In the genomic region with DNA sequence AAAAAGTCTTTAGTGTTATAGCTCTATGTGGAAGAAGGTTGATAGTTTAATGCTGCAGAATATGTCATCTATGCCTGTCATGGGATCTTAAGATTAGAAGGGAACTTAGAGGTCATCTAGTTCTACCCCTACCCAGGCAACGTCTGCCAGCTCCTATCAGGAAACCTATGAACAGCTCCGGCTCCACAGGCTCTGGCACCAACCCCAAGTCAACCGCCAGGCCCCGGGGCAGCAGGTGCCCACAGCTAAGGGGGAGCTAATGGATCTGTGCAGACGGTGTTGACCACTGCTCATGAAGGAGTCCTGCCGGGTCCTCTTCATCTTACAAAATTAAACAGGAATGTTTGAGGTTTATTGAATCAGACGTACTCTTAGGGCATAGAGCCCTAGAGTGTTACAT, we compare ENCODE assay signal across 21 cellular contexts.
A peak's percentile ranks its signal among the peaks of the same experiment; 100 is the strongest.
DNase-seq lines count a peak whose midpoint lies in the region; ATAC-seq and TF ChIP-seq lines count a peak whose summit lies in the region.
"Had no signal": no experiment of that assay in that cellular context is flagged by ENCODE, and none has a peak within 500 bp of the region (broad histone marks: within the 10 kb centered on the region; RNA-seq: fewer than 3 reads in every experiment).

No MANE protein-coding gene starts in this region.

- intact Hi-C loops in activated CD4-positive, alpha-beta T cell treated with anti-CD3 and anti-CD28 coated beads, Interleukin-2, amount 10 ng/mL, durations not matched to agents 24 days and 14 days (cut with micrococcal nuclease), result no loop called here
- intact Hi-C loops in heart left ventricle (cut with DNase I) (no loop called here), left cardiac atrium (cut with DNase I) (no loop called here), esophagus muscularis mucosa (cut with DNase I) (no loop called here), thyroid gland (cut with DNase I) (no loop called here)

- 56 to 62% (median 59%) methylated on average over 7 of the region's 7 CpGs for WGBS in heart left ventricle, 4 donors
- WGBS in esophagus muscularis mucosa, result 91% methylated on average over 4 of the region's 7 CpGs
- WGBS in thyroid gland, 2 donors, result 88 to 90% methylated on average over 7 of the region's 7 CpGs

- TF ChIP-seq EP300 in esophagus muscularis mucosa (IDR thresholded peaks at IDR 0.05), result no peak

- no peaks in the 10 kb centered on the region for H3K36me3 Mint-ChIP-seq in activated CD4-positive, alpha-beta T cell treated with anti-CD3 and anti-CD28 coated beads, Interleukin-2, amount 10 ng/mL, durations not matched to agents 24 days and 14 days (ENCODE audit: low read depth)
- H3K36me3 Mint-ChIP-seq in naive thymus-derived CD8-positive, alpha-beta T cell, result no peaks in the 10 kb centered on the region
- H3K36me3 Mint-ChIP-seq: CD4-positive, alpha-beta memory T cell had no signal

- H3K27ac Mint-ChIP-seq in activated CD4-positive, alpha-beta T cell treated with anti-CD3 and anti-CD28 coated beads, Interleukin-2, amount 10 ng/mL, durations not matched to agents 24 days and 14 days, result no peak overlapping the region
- no peak overlapping the region for H3K27ac Mint-ChIP-seq in naive thymus-derived CD8-positive, alpha-beta T cell
- H3K27ac Mint-ChIP-seq: CD4-positive, alpha-beta memory T cell; GM23338; H9 had no signal

- no peak overlapping the region for H3K27ac ChIP-seq in heart left ventricle
- H3K27ac ChIP-seq in esophagus muscularis mucosa (replicated peaks in 1 of 4), result no peak overlapping the region
- no peak overlapping the region for H3K27ac ChIP-seq in thyroid gland
- H3K27ac ChIP-seq: A549 had no signal

- TF ChIP-seq CTCF in heart left ventricle (IDR thresholded peaks at IDR 0.05) (no peak), esophagus muscularis mucosa (IDR thresholded peaks at IDR 0.05) (no peak), thyroid gland (IDR thresholded peaks at IDR 0.05) (no peak)

- H3K4me1 ChIP-seq in heart left ventricle (peaks cover 0 to 6% (median 0%) of the 10 kb centered on the region in 12 donors), esophagus muscularis mucosa (no peaks in the 10 kb centered on the region), thyroid gland (no peaks in the 10 kb centered on the region)
- H3K4me1 ChIP-seq: A549 had no signal

- H3K27me3 Mint-ChIP-seq in activated CD4-positive, alpha-beta T cell treated with anti-CD3 and anti-CD28 coated beads, Interleukin-2, amount 10 ng/mL, durations not matched to agents 24 days and 14 days, result no peaks in the 10 kb centered on the region
- H3K27me3 Mint-ChIP-seq in naive thymus-derived CD8-positive, alpha-beta T cell, result peaks cover 0 to under 1% (median 0%) of the 10 kb centered on the region in 5 donors
- H3K27me3 Mint-ChIP-seq: CD4-positive, alpha-beta memory T cell had no signal

- TF ChIP-seq POLR2A in heart left ventricle (IDR thresholded peaks at IDR 0.05) (no peak), esophagus muscularis mucosa (IDR thresholded peaks at IDR 0.05; ENCODE audit: low read depth) (no peak), thyroid gland (IDR thresholded peaks at IDR 0.05) (no peak)

- H3K36me3 ChIP-seq in heart left ventricle (no peaks in the 10 kb centered on the region), esophagus muscularis mucosa (no peaks in the 10 kb centered on the region), thyroid gland (no peaks in the 10 kb centered on the region)

- no peak overlapping the region for H3K4me3 Mint-ChIP-seq in activated CD4-positive, alpha-beta T cell treated with anti-CD3 and anti-CD28 coated beads, Interleukin-2, amount 10 ng/mL, durations not matched to agents 24 days and 14 days
- no peak overlapping the region for H3K4me3 Mint-ChIP-seq in naive thymus-derived CD8-positive, alpha-beta T cell
- H3K4me3 Mint-ChIP-seq: CD4-positive, alpha-beta memory T cell; GM23338; H9 had no signal

- H3K9me3 ChIP-seq in heart left ventricle (no peaks in the 10 kb centered on the region), esophagus muscularis mucosa (no peaks in the 10 kb centered on the region), thyroid gland (no peaks in the 10 kb centered on the region)
- H3K9me3 ChIP-seq: A549 had no signal

- H3K4me1 Mint-ChIP-seq in activated CD4-positive, alpha-beta T cell treated with anti-CD3 and anti-CD28 coated beads, Interleukin-2, amount 10 ng/mL, durations not matched to agents 24 days and 14 days, result no peaks in the 10 kb centered on the region
- no peaks in the 10 kb centered on the region for H3K4me1 Mint-ChIP-seq in naive thymus-derived CD8-positive, alpha-beta T cell
- H3K4me1 Mint-ChIP-seq: CD4-positive, alpha-beta memory T cell had no signal

- ATAC-seq in heart left ventricle, result peak in 3 of 4 donors; percentile 59 to 77 (median 66)
- no peak for ATAC-seq in left cardiac atrium
- ATAC-seq in naive thymus-derived CD8-positive, alpha-beta T cell, result no peak
- ATAC-seq: A549, GM23338, HCT116 had no signal

- DNase-seq in activated CD4-positive, alpha-beta T cell treated with anti-CD3 and anti-CD28 coated beads, Interleukin-2, amount 10 ng/mL, durations not matched to agents 24 days and 14 days, result peak; percentile 40
- DNase-seq in activated CD4-positive, alpha-beta T cell treated with anti-CD3 and anti-CD28 coated beads, Interleukin-2, amount 50 U/mL, for 1 hour, result no peak
- DNase-seq in heart left ventricle, result peak in 3 of 5 donors; percentile 23 to 38 (median 32)
- no peak for DNase-seq in left cardiac atrium
- DNase-seq in esophagus muscularis mucosa (ENCODE audit: extremely low spot score), result peak; percentile 85
- DNase-seq in naive thymus-derived CD8-positive, alpha-beta T cell, result no peak
- no peak for DNase-seq in thyroid gland
- DNase-seq: 8988T; ACHN; AML-193; C1 segment of cervical spinal cord; Calu3; CD4-positive, alpha-beta memory T cell; COR-L47; DMS53; DMS79 treated with DMSO at 0.1 percent for 48 hours; GF-D8; H9 had no signal

- H3K4me3 ChIP-seq in heart left ventricle (no peak overlapping the region), esophagus muscularis mucosa (no peak overlapping the region), thyroid gland (replicated peaks in 1 of 3) (no peak overlapping the region)
- H3K4me3 ChIP-seq: A549, GM23338 had no signal

- no peaks in the 10 kb centered on the region for H3K27me3 ChIP-seq in heart left ventricle
- no peaks in the 10 kb centered on the region for H3K27me3 ChIP-seq in esophagus muscularis mucosa
- no peaks in the 10 kb centered on the region for H3K27me3 ChIP-seq in thyroid gland

- no peaks in the 10 kb centered on the region for H3K9me3 Mint-ChIP-seq in activated CD4-positive, alpha-beta T cell treated with anti-CD3 and anti-CD28 coated beads, Interleukin-2, amount 10 ng/mL, durations not matched to agents 24 days and 14 days
- peaks cover 0 to under 1% (median 0%) of the 10 kb centered on the region in 9 donors for H3K9me3 Mint-ChIP-seq in naive thymus-derived CD8-positive, alpha-beta T cell
- H3K9me3 Mint-ChIP-seq: GM23338, H9 had no signal

- POLR2A ChIA-PET in naive thymus-derived CD8-positive, alpha-beta T cell (lab: Charles Lee), result no interaction called here

Comparison
In these comparisons a context has a peak if more than half of its experiments do, and no peak if none do; other contexts are left out.
1. DNase-seq: peak in activated CD4-positive, alpha-beta T cell treated with anti-CD3 and anti-CD28 coated beads, Interleukin-2, amount 10 ng/mL, durations not matched to agents 24 days and 14 days (single experiment), heart left ventricle (3 of 5) and esophagus muscularis mucosa (single experiment); none in activated CD4-positive, alpha-beta T cell treated with anti-CD3 and anti-CD28 coated beads, Interleukin-2, amount 50 U/mL, for 1 hour (single experiment), left cardiac atrium (single experiment), naive thymus-derived CD8-positive, alpha-beta T cell (0 of 10) and thyroid gland (0 of 2).
2. ATAC-seq: peak in heart left ventricle (3 of 4); none in left cardiac atrium (0 of 2) and naive thymus-derived CD8-positive, alpha-beta T cell (0 of 2).